ENCODE assay signal across 26 cellular contexts in the genomic region with DNA sequence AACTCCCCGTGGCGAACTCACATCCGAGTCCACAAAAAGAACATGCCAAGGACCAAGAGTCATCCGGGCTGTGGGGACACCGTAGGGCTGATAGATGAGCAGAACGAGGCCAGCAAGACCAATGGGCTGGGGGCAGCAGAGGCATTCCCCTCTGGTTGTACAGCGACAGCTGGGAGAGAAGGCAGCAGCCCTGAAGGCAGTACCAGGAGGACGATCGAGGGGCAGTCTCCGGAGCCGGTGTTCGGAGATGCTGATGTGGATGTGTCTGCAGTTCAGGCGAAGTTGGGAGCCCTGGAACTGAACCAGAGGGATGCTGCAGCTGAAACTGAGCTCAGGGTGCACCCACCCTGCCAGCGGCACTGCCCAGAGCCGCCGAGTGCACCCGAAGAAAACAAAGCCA.
"Had no signal": no experiment of that assay in that cellular context is flagged by ENCODE, and none has a peak within 500 bp of the region (broad histone marks: within the 10 kb centered on the region; RNA-seq: fewer than 3 reads in every experiment).

No MANE protein-coding gene starts in this region.

- H3K9ac ChIP-seq: parathyroid adenoma had no signal

- H3K9me3 Mint-ChIP-seq: natural killer cell; nephron; neural crest cell; stimulated activated effector memory CD8-positive, alpha-beta T cell treated with anti-CD3 and anti-CD28 coated beads, Interleukin-12 subunit alpha, Interleukin-12 subunit beta, amount 100 ng/mL, for 72 hours; stimulated activated naive B cell treated with anti-CD40 and anti-IgM and Interleukin-4, amounts not matched to agents 10 μg/mL and 1 μg/mL and 100 μg/mL, for 72 hours; stimulated activated naive CD8-positive, alpha-beta T cell treated with anti-CD3 and anti-CD28 coated beads, Interleukin-15, Interleukin-2, amounts not matched to agents 100 ng/mL and 50 ng/mL, for 24 hours had no signal

- H3K4me3 ChIP-seq: ovary, psoas muscle, right lobe of liver, sigmoid colon, stomach, thoracic aorta, thyroid gland, tibial nerve, upper lobe of left lung, vagina had no signal

- ATAC-seq: natural killer cell; psoas muscle; right cardiac atrium; right lobe of liver; stimulated activated effector memory CD8-positive, alpha-beta T cell treated with anti-CD3 and anti-CD28 coated beads, Interleukin-12 subunit alpha, Interleukin-12 subunit beta, amount 100 ng/mL, for 72 hours; stimulated activated naive B cell treated with anti-CD40 and anti-IgM and Interleukin-4, amounts not matched to agents 10 μg/mL and 1 μg/mL and 100 μg/mL, for 72 hours had no signal

- H3K4me1 Mint-ChIP-seq: natural killer cell, nephron had no signal

- H3K79me2 ChIP-seq: parathyroid adenoma had no signal

- H2AFZ ChIP-seq: parathyroid adenoma had no signal

- DNase-seq: natural killer cell; occipital lobe; ovary; psoas muscle; right cardiac atrium; right lobe of liver; sigmoid colon; small intestine; stimulated activated CD4-positive, alpha-beta T cell treated with anti-CD3 and anti-CD28 coated beads, Interleukin-15, amount 100 ng/mL, for 24 hours; stimulated activated CD4-positive, alpha-beta T cell treated with anti-CD3 and anti-CD28 coated beads, Interleukin-2, amount 100 ng/mL, for 24 hours; stimulated activated CD4-positive, alpha-beta T cell treated with anti-CD3 and anti-CD28 coated beads, Interleukin-2, amount 100 ng/mL, for 48 hours; stimulated activated CD4-positive, alpha-beta T cell treated with anti-CD3 and anti-CD28 coated beads, Interleukin-4, amount 100 ng/mL, for 24 hours; stimulated activated naive B cell treated with anti-CD40 and anti-IgM and Interleukin-4, amounts not matched to agents 10 μg/mL and 1 μg/mL and 100 μg/mL, for 72 hours; stimulated activated naive CD4-positive, alpha-beta T cell treated with Interleukin-2 at 50 U/mL for 16 hours; stomach; thyroid gland; trophoblast cell had no signal

- H3K27me3 ChIP-seq: ovary, right lobe of liver, sigmoid colon, stomach, thyroid gland, tibial nerve, upper lobe of left lung, vagina had no signal

- H3K4me1 ChIP-seq: parathyroid adenoma, psoas muscle, right lobe of liver, sigmoid colon, thyroid gland, tibial nerve, upper lobe of left lung, vagina had no signal

- H3K27ac ChIP-seq: ovary, parathyroid adenoma, psoas muscle, right lobe of liver, sigmoid colon, stomach, thoracic aorta, thyroid gland, tibial nerve, upper lobe of left lung, vagina had no signal

- H3K36me3 ChIP-seq: ovary, right lobe of liver, sigmoid colon, thoracic aorta, thyroid gland, vagina had no signal

- H3K9me3 ChIP-seq: ovary, psoas muscle, right lobe of liver, sigmoid colon, stomach, thoracic aorta, thyroid gland, upper lobe of left lung, vagina had no signal

- H3K36me3 Mint-ChIP-seq: natural killer cell; stimulated activated effector memory CD8-positive, alpha-beta T cell treated with anti-CD3 and anti-CD28 coated beads, Interleukin-12 subunit alpha, Interleukin-12 subunit beta, amount 100 ng/mL, for 72 hours; stimulated activated naive B cell treated with anti-CD40 and anti-IgM and Interleukin-4, amounts not matched to agents 10 μg/mL and 1 μg/mL and 100 μg/mL, for 72 hours had no signal

- H3K27ac Mint-ChIP-seq: natural killer cell; nephron; stimulated activated effector memory CD8-positive, alpha-beta T cell treated with anti-CD3 and anti-CD28 coated beads, Interleukin-12 subunit alpha, Interleukin-12 subunit beta, amount 100 ng/mL, for 72 hours; stimulated activated naive B cell treated with anti-CD40 and anti-IgM and Interleukin-4, amounts not matched to agents 10 μg/mL and 1 μg/mL and 100 μg/mL, for 72 hours; stimulated activated naive CD8-positive, alpha-beta T cell treated with anti-CD3 and anti-CD28 coated beads, Interleukin-15, Interleukin-2, amounts not matched to agents 100 ng/mL and 50 ng/mL, for 24 hours had no signal

- H3K4me3 Mint-ChIP-seq: natural killer cell; nephron; neural crest cell; stimulated activated effector memory CD8-positive, alpha-beta T cell treated with anti-CD3 and anti-CD28 coated beads, Interleukin-12 subunit alpha, Interleukin-12 subunit beta, amount 100 ng/mL, for 72 hours; stimulated activated naive B cell treated with anti-CD40 and anti-IgM and Interleukin-4, amounts not matched to agents 10 μg/mL and 1 μg/mL and 100 μg/mL, for 72 hours; stimulated activated naive CD8-positive, alpha-beta T cell treated with anti-CD3 and anti-CD28 coated beads, Interleukin-15, Interleukin-2, amounts not matched to agents 100 ng/mL and 50 ng/mL, for 24 hours had no signal
